ENCODE assay signal across 8 cellular contexts in the genomic region with DNA sequence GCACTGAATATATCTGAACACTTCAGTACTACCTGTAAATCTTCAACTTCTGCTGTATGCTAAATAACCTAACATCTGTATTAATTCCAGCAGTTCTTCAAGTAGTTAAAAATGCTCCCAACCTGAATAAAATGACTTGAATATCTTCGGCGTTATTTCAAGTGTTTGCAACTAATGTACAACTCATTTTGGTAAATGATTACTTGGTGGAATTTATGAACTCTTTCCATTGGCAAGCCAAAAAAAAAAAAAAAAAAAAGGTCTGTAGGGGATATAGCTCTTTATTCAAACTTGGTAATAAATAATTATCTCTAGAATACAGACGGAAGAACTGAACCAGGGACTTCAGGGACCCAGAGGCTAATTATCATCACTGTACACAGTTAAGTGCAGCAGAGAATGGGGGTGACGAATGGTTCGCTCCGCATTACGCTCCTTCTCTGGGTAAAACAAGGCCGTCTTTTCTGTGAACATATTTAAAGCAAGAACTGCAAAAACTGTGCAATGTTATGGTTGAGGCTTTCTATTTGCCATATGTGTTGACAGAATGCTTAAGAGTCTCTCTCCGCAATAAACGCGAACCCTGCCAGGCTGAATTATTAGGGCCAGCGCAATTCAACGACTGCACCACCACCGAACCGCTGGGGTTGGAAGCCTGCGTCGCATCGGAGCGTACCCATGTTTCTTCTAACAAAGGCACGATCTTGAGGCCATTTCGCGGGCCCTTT. TPM values are rescaled to one million over a fixed set of nuclear protein-coding genes. Genes with fewer than 3 reads are reported as not detected.
DNase-seq lines count a peak whose midpoint lies in the region; ATAC-seq and TF ChIP-seq lines count a peak whose summit lies in the region.

No MANE protein-coding gene starts in this region.

- no peaks in the 10 kb centered on the region for H3K27me3 ChIP-seq in aorta (ENCODE audit: control insufficient read depth in 1 of 2, insufficient read depth in 2 of 2, low read length in 1 of 2)

- peak overlapping the region; percentile 91 for H3K4me3 Mint-ChIP-seq in central memory CD8-positive, alpha-beta T cell
- H3K4me3 Mint-ChIP-seq in mesothelial cell of epicardium, result peak overlapping the region; percentile 78

- intact Hi-C loops in aorta (cut with DNase I), result loop anchor here (2.0 to 10.0 kb wide), 5 partner anchors 90 to 220 kb away; a partner anchor contains a TSS

- peaks cover 30% of the 10 kb centered on the region for H3K4me1 Mint-ChIP-seq in central memory CD8-positive, alpha-beta T cell
- peaks cover 31% of the 10 kb centered on the region for H3K4me1 Mint-ChIP-seq in mesothelial cell of epicardium

- no peaks in the 10 kb centered on the region for H3K27me3 Mint-ChIP-seq in central memory CD8-positive, alpha-beta T cell
- no peaks in the 10 kb centered on the region for H3K27me3 Mint-ChIP-seq in mesothelial cell of epicardium (ENCODE audit: low read depth)

- peak overlapping the region; percentile 63 to 67 for H3K4me3 ChIP-seq in aorta (ENCODE audit: low read length in 2 of 2)

- TF ChIP-seq CTCF in mesothelial cell of epicardium (IDR thresholded peaks at IDR 0.05; ENCODE audit: unreplicated experiment), result no peak

- peak overlapping the region; percentile 87 for H3K27ac Mint-ChIP-seq in central memory CD8-positive, alpha-beta T cell (ENCODE audit: low read depth)
- H3K27ac Mint-ChIP-seq in mesothelial cell of epicardium, result peak overlapping the region; percentile 97

- H3K9me3 ChIP-seq in aorta (ENCODE audit: control insufficient read depth, low read length), result no peaks in the 10 kb centered on the region

- peak; percentile 1 for DNase-seq in stimulated activated CD4-positive, alpha-beta T cell treated with anti-CD3 and anti-CD28 coated beads, Interleukin-12 subunit alpha, Interleukin-12 subunit beta, amount 100 ng/mL, for 4 hours
- DNase-seq in stimulated activated CD4-positive, alpha-beta T cell treated with anti-CD3 and anti-CD28 coated beads, Interleukin-2, amount 100 ng/mL, for 48 hours, result no peak
- DNase-seq in NCI-H2107 (lab: John Stamatoyannopoulos, UW), result peak; percentile 47
- DNase-seq in central memory CD8-positive, alpha-beta T cell (ENCODE audit: low spot score in 2 of 2), result no peak
- no peak for DNase-seq in mesothelial cell of epicardium (ENCODE audit: low spot score in 2 of 2, unreplicated experiment in 2 of 2)
- DNase-seq in aorta, result no peak
- DNase-seq in SIG-M5 (lab: John Stamatoyannopoulos, UW), result no peak

- no peaks in the 10 kb centered on the region for H3K36me3 ChIP-seq in aorta (ENCODE audit: control insufficient read depth in 1 of 2, insufficient read depth in 2 of 2, low read length in 1 of 2)

- H3K9me3 Mint-ChIP-seq in central memory CD8-positive, alpha-beta T cell, result no peaks in the 10 kb centered on the region
- no peaks in the 10 kb centered on the region for H3K9me3 Mint-ChIP-seq in mesothelial cell of epicardium

- peak overlapping the region; percentile 50 to 93 for H3K27ac ChIP-seq in aorta (ENCODE audit: low read depth in 1 of 2, low read length in 2 of 2)

- no peaks in the 10 kb centered on the region for H3K4me1 ChIP-seq in aorta (ENCODE audit: control insufficient read depth in 1 of 2, insufficient read depth in 2 of 2, low read length in 2 of 2)

- 3% methylated on average over 22 of the region's 22 CpGs for WGBS in aorta, 2 donors

- no peak for ATAC-seq in central memory CD8-positive, alpha-beta T cell (replicated peaks; ENCODE audit: extremely low read depth, poor library complexity, severe bottlenecking)
- ATAC-seq in aorta (ENCODE audit: low FRiP score) (no peak), GM18858 (IDR thresholded peaks at IDR 0.05; ENCODE audit: unreplicated experiment) (no peak)

- H3K36me3 Mint-ChIP-seq in central memory CD8-positive, alpha-beta T cell (ENCODE audit: insufficient read depth), result peaks cover 23% of the 10 kb centered on the region
- H3K36me3 Mint-ChIP-seq in mesothelial cell of epicardium, result no peaks in the 10 kb centered on the region

RNA-seq across cellular contexts. Expression of a gene that starts 1.8 kb away (rescaled TPM):
- total RNA-seq in mesothelial cell of epicardium, result 75.7 to 83.3 TPM (median 81.8 TPM) in 3 replicates
- total RNA-seq in aorta, result 10 to 100 TPM; 64.0 to 78.6 TPM
- 10 to 100 TPM; 15.2 to 17.2 TPM for polyA plus RNA-seq in aorta

Comparison
In these comparisons a context has a peak if more than half of its experiments do, and no peak if none do; other contexts are left out.
1. DNase-seq: peak in stimulated activated CD4-positive, alpha-beta T cell treated with anti-CD3 and anti-CD28 coated beads, Interleukin-12 subunit alpha, Interleukin-12 subunit beta, amount 100 ng/mL, for 4 hours (single experiment) and NCI-H2107 (single experiment); none in stimulated activated CD4-positive, alpha-beta T cell treated with anti-CD3 and anti-CD28 coated beads, Interleukin-2, amount 100 ng/mL, for 48 hours (0 of 2), central memory CD8-positive, alpha-beta T cell (0 of 2), mesothelial cell of epicardium (0 of 2), aorta (0 of 2) and SIG-M5 (single experiment).